In genomic region chr6:154450498-154450897, GRCh38 we compare ENCODE assay signal across 18 cellular contexts.
"Had no signal": no experiment of that assay in that cellular context is flagged by ENCODE, and none has a peak within 500 bp of the region (broad histone marks: within the 10 kb centered on the region; RNA-seq: fewer than 3 reads in every experiment).

No MANE protein-coding gene starts in this region.

- H3K9ac ChIP-seq: neural progenitor cell had no signal

- H3K9me3 ChIP-seq: body of pancreas, gastrocnemius medialis, ovary, thoracic aorta had no signal

- H3K4me3 ChIP-seq: body of pancreas, coronary artery, gastrocnemius medialis, neural progenitor cell, ovary, skin epidermis, thoracic aorta had no signal

- H3K36me3 ChIP-seq: gastrocnemius medialis, neural progenitor cell, ovary, thoracic aorta had no signal

- H3K27me3 ChIP-seq: body of pancreas, gastrocnemius medialis, neural progenitor cell, ovary had no signal

- ATAC-seq: activated naive CD4-positive, alpha-beta T cell treated with anti-CD3 and anti-CD28 coated beads, Interleukin-2, amount 50 U/mL, for 72 hours; body of pancreas; gastrocnemius medialis; stimulated activated naive CD8-positive, alpha-beta T cell treated with anti-CD3 and anti-CD28 coated beads, Interleukin-15, amount 100 ng/mL, for 72 hours had no signal

- DNase-seq: activated CD4-positive, alpha-beta T cell treated with anti-CD3 and anti-CD28 coated beads, Interleukin-2, amount 50 U/mL, for 1 hour; activated CD4-positive, CD25-positive, alpha-beta regulatory T cell; activated effector memory CD4-positive, alpha-beta T cell treated with Interleukin-2 at 50 U/mL for 16 hours; activated T-cell treated with anti-CD3 and anti-CD28 coated beads, Interleukin-2, amount 50 U/mL, for 24 hours; amniotic stem cell; body of pancreas; central memory CD4-positive, alpha-beta T cell; effector CD4-positive, alpha-beta T cell; gastrocnemius medialis; mesendoderm; ovary; stimulated activated CD4-positive, alpha-beta T cell treated with anti-CD3 and anti-CD28 coated beads, Interleukin-4, amount 100 ng/mL, for 4 hours; stimulated activated naive CD8-positive, alpha-beta T cell treated with anti-CD3 and anti-CD28 coated beads, Interleukin-15, amount 100 ng/mL, for 72 hours had no signal

- H3K27ac ChIP-seq: body of pancreas, coronary artery, gastrocnemius medialis, neural progenitor cell, ovary, skin epidermis, thoracic aorta had no signal
